In genomic region chr11:61418136-61418535, GRCh38 we compare ENCODE assay signal across 1 cellular context.
TF ChIP-seq lines count a peak whose summit lies in the region.

No MANE protein-coding gene starts in this region.

TF ChIP-seq in K562, 482 proteins besides CTCF, POLR2A, EP300 and RAD21:
- no peak for TF ChIP-seq TSC22D4 (tag; IDR thresholded peaks at IDR 0.05)
- TF ChIP-seq GABPA (tag; conservative IDR thresholded peaks at IDR 0.05; ENCODE audit: low read depth): no peak
- peak; percentile 55; the same call in 1 of the 2 replicates for TF ChIP-seq PKNOX1 (IDR thresholded peaks at IDR 0.05)
